Comparison of ENCODE assay signal across 28 cellular contexts in genomic region chr14:33902363-33902762, GRCh38. TPM values are rescaled to one million over a fixed set of nuclear protein-coding genes. Genes with fewer than 3 reads are reported as not detected.
DNase-seq lines count a peak whose midpoint lies in the region; ATAC-seq, FAIRE-seq and TF ChIP-seq lines count a peak whose summit lies in the region.
"Had no signal": no experiment of that assay in that cellular context is flagged by ENCODE, and none has a peak within 500 bp of the region (broad histone marks: within the 10 kb centered on the region; RNA-seq: fewer than 3 reads in every experiment).

No MANE protein-coding gene starts in this region.

- CTCF ChIA-PET in HepG2 (lab: Yijun Ruan, JAX; ENCODE audit: low intra/inter-chr PET ratio, low total read pairs) = no interaction called here

- H3K4me3 ChIP-seq in HepG2 (replicated peaks in 1 of 3; ENCODE audit: insufficient read depth in 1 of 3, low read depth in 2 of 3, low read length in 3 of 3) = no peak overlapping the region
- H3K4me3 ChIP-seq in aorta (ENCODE audit: low read length in 2 of 2) = no peak overlapping the region
- H3K4me3 ChIP-seq: BLaER1 had no signal

- in situ Hi-C loops in HepG2 (cut with HindIII; ENCODE audit: extremely low pct_ligation_motif_present, low pct_unique_long_range_greater_than_20kb) = no loop called here

- TF ChIP-seq RAD21 in HepG2 (CRISPR knock-in tag; IDR thresholded peaks at IDR 0.05) = no peak

- no peak for TF ChIP-seq EP300 in HepG2 (IDR thresholded peaks at IDR 0.05; ENCODE audit: low read depth in 2 of 2, low read length in 2 of 2)
- no peak for TF ChIP-seq EP300 in HepG2 (CRISPR knock-in tag; IDR thresholded peaks at IDR 0.05; ENCODE audit: borderline replicate concordance)

- no peak for TF ChIP-seq CTCF in HepG2 (CRISPR knock-in tag; IDR thresholded peaks at IDR 0.05)

- H3K4me3 Mint-ChIP-seq in stimulated activated effector memory CD8-positive, alpha-beta T cell treated with anti-CD3 and anti-CD28 coated beads, Interleukin-12 subunit alpha, Interleukin-12 subunit beta, amount 100 ng/mL, for 72 hours = no peak overlapping the region
- no peak overlapping the region for H3K4me3 Mint-ChIP-seq in T-helper 2 cell treated with Interferon-gamma antibody and Interleukin-4, amounts not matched to agents 5 μg/mL and 100 μg/mL, for 36 hours
- H3K4me3 Mint-ChIP-seq: CD14-positive monocyte; CD4-positive, alpha-beta memory T cell; CD4-positive, CD25-positive, alpha-beta regulatory T cell; CD8-positive, alpha-beta memory T cell had no signal

- H3K36me3 ChIP-seq in HepG2 (replicated peaks in 1 of 2; ENCODE audit: control insufficient read depth in 1 of 2, insufficient read depth in 2 of 2, low read length in 2 of 2) (no peaks in the 10 kb centered on the region), aorta (ENCODE audit: control insufficient read depth in 1 of 2, insufficient read depth in 2 of 2, low read length in 1 of 2) (no peaks in the 10 kb centered on the region)
- H3K36me3 ChIP-seq: BE2C, BLaER1 had no signal

- peaks cover 2% of the 10 kb centered on the region for H3K9me3 Mint-ChIP-seq in stimulated activated effector memory CD8-positive, alpha-beta T cell treated with anti-CD3 and anti-CD28 coated beads, Interleukin-12 subunit alpha, Interleukin-12 subunit beta, amount 100 ng/mL, for 72 hours
- no peaks in the 10 kb centered on the region for H3K9me3 Mint-ChIP-seq in T-helper 2 cell treated with Interferon-gamma antibody and Interleukin-4, amounts not matched to agents 5 μg/mL and 100 μg/mL, for 36 hours
- H3K9me3 Mint-ChIP-seq: CD4-positive, alpha-beta memory T cell had no signal

- H3K9me3 ChIP-seq in HepG2 (ENCODE audit: low read length) (no peaks in the 10 kb centered on the region), aorta (ENCODE audit: control insufficient read depth, low read length) (no peaks in the 10 kb centered on the region)
- H3K9me3 ChIP-seq: BE2C had no signal

- ATAC-seq in left ventricle myocardium superior (peak; percentile 11), HepG2 (peak; percentile 7; the same call in 1 of the 3 replicates), aorta (ENCODE audit: low FRiP score) (peak; percentile 54)
- ATAC-seq in stimulated activated effector memory CD8-positive, alpha-beta T cell treated with anti-CD3 and anti-CD28 coated beads, Interleukin-12 subunit alpha, Interleukin-12 subunit beta, amount 100 ng/mL, for 72 hours = peak; percentile 28

- BruUV-seq in HepG2 (replicated peaks; lab: Mats Ljungman, UMichigan) = no TSS peak

- no peak overlapping the region for H3K4me2 ChIP-seq in HepG2 (ENCODE audit: low read depth, low read length)
- H3K4me2 ChIP-seq: BLaER1 had no signal

- peaks cover 34% of the 10 kb centered on the region for H3K4me1 ChIP-seq in HepG2 (ENCODE audit: insufficient read depth, low read length)
- no peaks in the 10 kb centered on the region for H3K4me1 ChIP-seq in aorta (ENCODE audit: control insufficient read depth in 1 of 2, insufficient read depth in 2 of 2, low read length in 2 of 2)
- H3K4me1 ChIP-seq: BE2C, BLaER1 had no signal

- intact Hi-C loops in left ventricle myocardium superior (cut with micrococcal nuclease) (no loop called here), cardiac septum (cut with DNase I) (no loop called here), HepG2 (cut with micrococcal nuclease; ENCODE audit: unreplicated experiment) (no loop called here), aorta (cut with DNase I) (no loop called here)

- no peaks in the 10 kb centered on the region for H3K27me3 ChIP-seq in HepG2 (ENCODE audit: control insufficient read depth in 1 of 2, insufficient read depth in 2 of 2, low read length in 2 of 2)
- no peaks in the 10 kb centered on the region for H3K27me3 ChIP-seq in aorta (ENCODE audit: control insufficient read depth in 1 of 2, insufficient read depth in 2 of 2, low read length in 1 of 2)
- H3K27me3 ChIP-seq: BE2C, BLaER1 had no signal

- no peaks in the 10 kb centered on the region for H3K79me2 ChIP-seq in HepG2 (ENCODE audit: insufficient read depth, low read length)

- no peak overlapping the region for H3K27ac ChIP-seq in HepG2 (ENCODE audit: extremely low read length, insufficient read depth, low read length)
- H3K27ac ChIP-seq in aorta (ENCODE audit: low read depth in 1 of 2, low read length in 2 of 2) = no peak overlapping the region
- H3K27ac ChIP-seq: BLaER1 had no signal

- no peak overlapping the region for H3K9ac ChIP-seq in HepG2 (ENCODE audit: insufficient read depth, low read depth, low read length)
- H3K9ac ChIP-seq: BLaER1 had no signal

- FAIRE-seq in HepG2 (lab: Jason Lieb, UNC) = no peak
- FAIRE-seq: A204.1, GM12891, GM19239 had no signal

- peaks cover 44% of the 10 kb centered on the region for H3K27me3 Mint-ChIP-seq in T-helper 2 cell treated with Interferon-gamma antibody and Interleukin-4, amounts not matched to agents 5 μg/mL and 100 μg/mL, for 36 hours (ENCODE audit: low read depth)
- H3K27me3 Mint-ChIP-seq: CD4-positive, alpha-beta memory T cell had no signal

- DNase-seq in left ventricle myocardium superior (no peak), cardiac septum (ENCODE audit: low spot score) (no peak), HepG2 (ENCODE audit: low spot score) (no peak), aorta (no peak), NK-92 (lab: John Stamatoyannopoulos, UW; ENCODE audit: unreplicated experiment) (no peak)
- DNase-seq in stimulated activated effector memory CD8-positive, alpha-beta T cell treated with anti-CD3 and anti-CD28 coated beads, Interleukin-12 subunit alpha, Interleukin-12 subunit beta, amount 100 ng/mL, for 72 hours (ENCODE audit: low spot score in 2 of 2) = no peak
- DNase-seq in activated T-cell treated with anti-CD3 and anti-CD28 coated beads, Interleukin-2, amount 50 U/mL, for 48 hours = no peak
- no peak for DNase-seq in T-helper 2 cell treated with Interferon-gamma antibody and Interleukin-4, amounts not matched to agents 5 μg/mL and 100 μg/mL, for 36 hours (ENCODE audit: low spot score)
- DNase-seq: 8988T; ACHN; BE2C; C1 segment of cervical spinal cord; CD4-positive, alpha-beta memory T cell; CD4-positive, CD25-positive, alpha-beta regulatory T cell; CD8-positive, alpha-beta memory T cell; COR-L47; DMS 273 treated with DMSO at 0.1 percent for 48 hours; DMS153; DMS53; DMS79; DND-41; EL; GDM1 had no signal

- H3K27ac Mint-ChIP-seq in stimulated activated effector memory CD8-positive, alpha-beta T cell treated with anti-CD3 and anti-CD28 coated beads, Interleukin-12 subunit alpha, Interleukin-12 subunit beta, amount 100 ng/mL, for 72 hours = no peak overlapping the region
- no peak overlapping the region for H3K27ac Mint-ChIP-seq in T-helper 2 cell treated with Interferon-gamma antibody and Interleukin-4, amounts not matched to agents 5 μg/mL and 100 μg/mL, for 36 hours
- H3K27ac Mint-ChIP-seq: CD14-positive monocyte; CD4-positive, CD25-positive, alpha-beta regulatory T cell; CD8-positive, alpha-beta memory T cell had no signal

- no peak for TF ChIP-seq POLR2A in HepG2 (IDR thresholded peaks at IDR 0.05; ENCODE audit: insufficient read depth in 1 of 2, low read depth in 2 of 2, low read length in 2 of 2)

- POLR2A ChIA-PET in HepG2 (lab: Yijun Ruan, JAX) = no interaction called here

- no peaks in the 10 kb centered on the region for H3K36me3 Mint-ChIP-seq in stimulated activated effector memory CD8-positive, alpha-beta T cell treated with anti-CD3 and anti-CD28 coated beads, Interleukin-12 subunit alpha, Interleukin-12 subunit beta, amount 100 ng/mL, for 72 hours
- peaks cover 2% of the 10 kb centered on the region for H3K36me3 Mint-ChIP-seq in T-helper 2 cell treated with Interferon-gamma antibody and Interleukin-4, amounts not matched to agents 5 μg/mL and 100 μg/mL, for 36 hours (ENCODE audit: low read depth)
- H3K36me3 Mint-ChIP-seq: CD14-positive monocyte; CD4-positive, alpha-beta memory T cell; CD4-positive, CD25-positive, alpha-beta regulatory T cell; CD8-positive, alpha-beta memory T cell had no signal

- H3K4me1 Mint-ChIP-seq in stimulated activated effector memory CD8-positive, alpha-beta T cell treated with anti-CD3 and anti-CD28 coated beads, Interleukin-12 subunit alpha, Interleukin-12 subunit beta, amount 100 ng/mL, for 72 hours = no peaks in the 10 kb centered on the region
- peaks cover 4% of the 10 kb centered on the region for H3K4me1 Mint-ChIP-seq in T-helper 2 cell treated with Interferon-gamma antibody and Interleukin-4, amounts not matched to agents 5 μg/mL and 100 μg/mL, for 36 hours (ENCODE audit: low read depth)
- H3K4me1 Mint-ChIP-seq: CD14-positive monocyte; CD4-positive, CD25-positive, alpha-beta regulatory T cell had no signal

- H4K20me1 ChIP-seq in HepG2 (ENCODE audit: insufficient read depth, low read length) = no peaks in the 10 kb centered on the region
- H4K20me1 ChIP-seq: BLaER1 had no signal

- 58% methylated on average over 5 of the region's 6 CpGs for WGBS in HepG2 (ENCODE audit: low lambda C conversion rate)
- WGBS in aorta, 2 donors = 92 to 94% methylated on average over 6 of the region's 6 CpGs

- no peak overlapping the region for H2AFZ ChIP-seq in HepG2 (ENCODE audit: low read length)

RNA-seq across cellular contexts. Expression of gene EGLN3, which starts 48.5 kb away (rescaled TPM):
- total RNA-seq in left ventricle myocardium superior (133 TPM), cardiac septum (326 TPM), HepG2 (2016; rRNA removed; fragmentation: Illumina TruSeq; extraction: Trizol) (0.18 TPM in 2 replicates), aorta (10 to 100 TPM; 23.9 to 46.7 TPM)
- not detected in 2 replicates for total RNA-seq in HepG2 (2016; cell fraction: cytosol; rRNA removed; fragmentation: Illumina TruSeq; extraction: Trizol; ENCODE audit: low read depth)
- total RNA-seq in HepG2 (2016; cell fraction: insoluble cytoplasmic fraction; rRNA removed; fragmentation: Illumina TruSeq; extraction: Trizol) = 0.13 and 0.39 TPM in 2 replicates
- total RNA-seq in HepG2 (2016; cell fraction: membrane; rRNA removed; fragmentation: Illumina TruSeq; extraction: Trizol) = 0.07 and 0.12 TPM in 2 replicates
- not detected in 2 replicates for total RNA-seq in HepG2 (2016; cell fraction: nucleus; rRNA removed; fragmentation: Illumina TruSeq; extraction: Trizol)
- polyA plus RNA-seq in HepG2 (2011; rRNA removed) (27.3 and 30.1 TPM in 2 replicates), aorta (10 to 100 TPM in 1 of 2 donors, under 1 TPM in 1; 0.33 to 15.7 TPM)
- 13.7 and 27.8 TPM in 2 replicates for polyA plus RNA-seq in HepG2 (2011; cell fraction: cytosol; rRNA removed)
- 14.1 and 18.4 TPM in 2 replicates for polyA plus RNA-seq in HepG2 (2011; cell fraction: nucleus; rRNA removed)
- polyA plus RNA-seq in HepG2 (2012) = 89.8 and 101 TPM in 2 replicates
- not detected in 2 replicates for polyA plus RNA-seq in HepG2 (2016; cell fraction: cytosol; fragmentation: Illumina TruSeq; extraction: Trizol; ENCODE audit: low read depth)
- polyA plus RNA-seq in HepG2 (2016; cell fraction: insoluble cytoplasmic fraction; fragmentation: Illumina TruSeq; extraction: Trizol; ENCODE audit: low read depth) = 0.11 and 0.19 TPM in 2 replicates
- polyA plus RNA-seq in HepG2 (2016; cell fraction: membrane; fragmentation: Illumina TruSeq; extraction: Trizol; ENCODE audit: low read depth) = 0.17 TPM in 1 of 2 replicates, not detected in the other
- not detected in 2 replicates for polyA plus RNA-seq in HepG2 (2016; cell fraction: nucleus; fragmentation: Illumina TruSeq; extraction: Trizol; ENCODE audit: insufficient read depth, low read depth)
- 8.9 and 29.0 TPM in 2 replicates for polyA minus RNA-seq in HepG2 (2011; rRNA and poly(A)+ RNA removed; ENCODE audit: low replicate concordance)
- 24.4 and 43.2 TPM in 2 replicates for polyA minus RNA-seq in HepG2 (2011; cell fraction: cytosol; rRNA and poly(A)+ RNA removed)
- 23.8 and 49.0 TPM in 2 replicates for polyA minus RNA-seq in HepG2 (2011; cell fraction: nucleus; rRNA and poly(A)+ RNA removed)

Comparison
In these comparisons a context has a peak if more than half of its experiments do, and no peak if none do; other contexts are left out.
1. RNA of gene EGLN3, which starts 48.5 kb away (total RNA-seq): 326 TPM in cardiac septum (single experiment), 133 TPM in left ventricle myocardium superior (single experiment) and 23.9 to 46.7 TPM in aorta; 0.07 to 0.39 TPM in HepG2; every median in the first group is over 10 times any median in the second.
2. Peak in every context shown above with its lines, with median percentiles within 50 percentile points of each other: ATAC-seq.